In the genomic region with DNA sequence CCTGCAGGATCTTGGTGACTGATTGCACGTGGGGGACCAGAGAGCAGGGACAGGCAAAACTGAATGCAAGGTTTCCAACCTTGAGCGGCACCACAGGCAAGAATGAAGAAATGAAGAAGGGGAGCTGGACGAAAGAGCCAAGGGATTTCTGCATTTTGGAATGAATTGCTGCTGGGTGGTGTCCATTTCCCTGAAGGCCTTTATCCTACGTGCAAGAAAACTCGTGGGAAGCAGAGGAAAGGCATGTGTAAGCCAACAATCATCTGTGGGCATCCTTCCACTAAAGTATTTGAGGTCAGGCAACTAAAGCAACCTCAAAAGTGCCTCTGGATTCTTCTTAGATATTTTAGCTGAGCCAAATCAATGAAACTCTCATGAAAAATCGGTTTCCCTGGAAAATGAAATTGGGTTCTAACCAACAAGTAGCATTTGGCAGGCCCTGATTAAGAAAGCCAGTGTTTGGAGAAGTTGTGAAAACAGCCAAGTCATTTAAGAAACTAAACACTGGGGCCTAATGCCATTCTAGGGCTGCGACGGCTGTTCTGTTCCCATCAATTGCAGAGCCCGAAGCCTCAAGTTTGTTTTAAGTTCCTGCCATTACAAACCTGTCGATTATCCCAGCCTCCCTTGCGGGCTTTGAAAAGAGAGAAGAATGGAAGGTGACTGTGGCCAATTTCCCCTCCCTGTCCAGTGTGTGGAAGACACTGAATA, we compare ENCODE assay signal across 17 cellular contexts. TPM values are rescaled to one million over a fixed set of nuclear protein-coding genes. Genes with fewer than 3 reads are reported as not detected.
A peak's percentile ranks its signal among the peaks of the same experiment; 100 is the strongest.
DNase-seq lines count a peak whose midpoint lies in the region; ATAC-seq, FAIRE-seq and TF ChIP-seq lines count a peak whose summit lies in the region.
"Had no signal": no experiment of that assay in that cellular context is flagged by ENCODE, and none has a peak within 500 bp of the region (broad histone marks: within the 10 kb centered on the region; RNA-seq: fewer than 3 reads in every experiment).

No MANE protein-coding gene starts in this region.

- H3K27me3 Mint-ChIP-seq in astrocyte (ENCODE audit: low read depth, unreplicated experiment): peaks cover 21% of the 10 kb centered on the region

- H3K27ac ChIP-seq in mammary epithelial cell (ENCODE audit: insufficient read depth, low read depth, low read length) (no peak overlapping the region), breast epithelium (no peak overlapping the region), astrocyte (ENCODE audit: low read depth, low read length) (peak overlapping the region; percentile 52), mesenchymal stem cell (ENCODE audit: low read length, poor library complexity, severe bottlenecking) (no peak overlapping the region), uterus (peak overlapping the region; percentile 9 to 69)

- DNase-seq in mammary epithelial cell: no peak
- DNase-seq in breast epithelium (ENCODE audit: low spot score in 2 of 2): no peak
- DNase-seq in astrocyte (ENCODE audit: low read depth): peak; percentile 98
- peak; percentile 24 for DNase-seq in mesenchymal stem cell
- no peak for DNase-seq in uterus
- DNase-seq in stimulated activated effector memory CD8-positive, alpha-beta T cell treated with anti-CD3 and anti-CD28 coated beads, Interleukin-12 subunit alpha, Interleukin-12 subunit beta, amount 100 ng/mL, for 72 hours (ENCODE audit: low spot score in 2 of 2): no peak
- no peak for DNase-seq in RPMI8226
- DNase-seq in posterior cingulate gyrus: no peak
- DNase-seq: activated CD4-positive, alpha-beta T cell treated with anti-CD3 and anti-CD28 coated beads, Interleukin-2, amount 50 U/mL, for 1 hour; effector memory CD4-positive, alpha-beta T cell; natural killer cell; NCI-H146; NCI-H69; small intestine had no signal

- WGBS in mammary epithelial cell (ENCODE audit: low coverage, missing lambda C conversion rate): 43% methylated on average over 11 of the region's 11 CpGs
- 94% methylated on average over 11 of the region's 11 CpGs for WGBS in mesenchymal stem cell

- H3K4me3 ChIP-seq in mammary epithelial cell (replicated peaks in 1 of 3; ENCODE audit: insufficient read depth in 1 of 3, low read depth in 2 of 3, low read length in 3 of 3): no peak overlapping the region
- no peak overlapping the region for H3K4me3 ChIP-seq in breast epithelium
- no peak overlapping the region for H3K4me3 ChIP-seq in astrocyte (ENCODE audit: insufficient read depth, low read depth, low read length)
- no peak overlapping the region for H3K4me3 ChIP-seq in mesenchymal stem cell (ENCODE audit: insufficient read depth in 1 of 2, low read depth in 1 of 2, low read length in 2 of 2)
- H3K4me3 ChIP-seq in uterus: no peak overlapping the region

- no peak overlapping the region for H2BK120ac ChIP-seq in mesenchymal stem cell (ENCODE audit: low read depth, low read length)

- peaks cover 2% of the 10 kb centered on the region for H3K79me1 ChIP-seq in mesenchymal stem cell (replicated peaks; ENCODE audit: low read length, poor library complexity, severe bottlenecking)

- H3K9me3 ChIP-seq in mammary epithelial cell (replicated peaks; ENCODE audit: insufficient read depth, low read length): no peaks in the 10 kb centered on the region
- no peaks in the 10 kb centered on the region for H3K9me3 ChIP-seq in breast epithelium
- no peaks in the 10 kb centered on the region for H3K9me3 ChIP-seq in astrocyte (ENCODE audit: insufficient read depth, low read depth, low read length)
- no peaks in the 10 kb centered on the region for H3K9me3 ChIP-seq in mesenchymal stem cell (ENCODE audit: control insufficient read depth, low read length)
- no peaks in the 10 kb centered on the region for H3K9me3 ChIP-seq in uterus

- H3K9ac ChIP-seq in mammary epithelial cell (ENCODE audit: insufficient read depth, low read length) (no peak overlapping the region), astrocyte (ENCODE audit: low read length) (peak overlapping the region; percentile 15), mesenchymal stem cell (ENCODE audit: low read length) (no peak overlapping the region)

- in situ Hi-C loops in mammary epithelial cell (cut with MboI; ENCODE audit: low sequenced_read_pairs in 2 of 2): no loop called here

- dilution Hi-C loops in mammary epithelial cell (cut with HindIII; ENCODE audit: low sequenced_read_pairs): no loop called here

- no peak overlapping the region for H3K14ac ChIP-seq in mesenchymal stem cell (ENCODE audit: low read length in 2 of 2)

- no peak overlapping the region for H3K4me3 Mint-ChIP-seq in astrocyte (ENCODE audit: unreplicated experiment)
- H3K4me3 Mint-ChIP-seq in stimulated activated effector memory CD8-positive, alpha-beta T cell treated with anti-CD3 and anti-CD28 coated beads, Interleukin-12 subunit alpha, Interleukin-12 subunit beta, amount 100 ng/mL, for 72 hours: no peak overlapping the region
- H3K4me3 Mint-ChIP-seq: natural killer cell; T-helper 2 cell treated with Interferon-gamma antibody and Interleukin-4, amounts not matched to agents 5 μg/mL and 100 μg/mL, for 36 hours had no signal

- TF ChIP-seq POLR2A in breast epithelium (IDR thresholded peaks at IDR 0.05) (no peak), uterus (IDR thresholded peaks at IDR 0.05) (no peak)

- H3K36me3 Mint-ChIP-seq in astrocyte (ENCODE audit: low read depth, unreplicated experiment): peaks cover 4% of the 10 kb centered on the region
- H3K36me3 Mint-ChIP-seq in stimulated activated effector memory CD8-positive, alpha-beta T cell treated with anti-CD3 and anti-CD28 coated beads, Interleukin-12 subunit alpha, Interleukin-12 subunit beta, amount 100 ng/mL, for 72 hours: peaks cover 6% of the 10 kb centered on the region
- H3K36me3 Mint-ChIP-seq: natural killer cell had no signal

- peak overlapping the region; percentile 85 for H2BK15ac ChIP-seq in mesenchymal stem cell (ENCODE audit: low read depth, poor library complexity, severe bottlenecking)

- no peak overlapping the region for H2BK5ac ChIP-seq in mesenchymal stem cell (ENCODE audit: low read depth, low read length, poor library complexity, severe bottlenecking)

- H3K4me2 ChIP-seq in mammary epithelial cell (ENCODE audit: insufficient read depth, low read depth, low read length) (no peak overlapping the region), astrocyte (ENCODE audit: low read length) (peak overlapping the region; percentile 5), mesenchymal stem cell (ENCODE audit: low read length, poor library complexity, severe bottlenecking) (no peak overlapping the region)

- peak overlapping the region; percentile 37 to 63 for H3K18ac ChIP-seq in mesenchymal stem cell (ENCODE audit: low read depth in 1 of 2, low read length in 2 of 2)

- H4K91ac ChIP-seq in mesenchymal stem cell (ENCODE audit: low read length): peak overlapping the region; percentile 5

- H4K8ac ChIP-seq in mesenchymal stem cell (ENCODE audit: low read length): no peak overlapping the region

- H3K4ac ChIP-seq in mesenchymal stem cell (ENCODE audit: low read depth in 1 of 2, low read length in 2 of 2): peak overlapping the region; percentile 13 to 64

- CTCF ChIA-PET in mammary epithelial cell (lab: Charles Lee; ENCODE audit: low non-redundant PET): no interaction called here

- H2AFZ ChIP-seq in mammary epithelial cell (ENCODE audit: low read depth, low read length) (peak overlapping the region; percentile 34), astrocyte (ENCODE audit: low read depth, low read length) (no peak overlapping the region), mesenchymal stem cell (ENCODE audit: low read depth, low read length) (no peak overlapping the region)

- no peaks in the 10 kb centered on the region for H3K36me3 ChIP-seq in mammary epithelial cell (ENCODE audit: insufficient read depth, low read length)
- H3K36me3 ChIP-seq in breast epithelium: no peaks in the 10 kb centered on the region
- no peaks in the 10 kb centered on the region for H3K36me3 ChIP-seq in astrocyte (ENCODE audit: insufficient read depth, low read length)
- no peaks in the 10 kb centered on the region for H3K36me3 ChIP-seq in mesenchymal stem cell (ENCODE audit: control insufficient read depth in 1 of 2, insufficient read depth in 2 of 2, low read depth in 1 of 2, low read length in 2 of 2)
- H3K36me3 ChIP-seq in uterus: no peaks in the 10 kb centered on the region

- intact Hi-C loops in mammary epithelial cell (cut with micrococcal nuclease): no loop called here
- intact Hi-C loops in breast epithelium (cut with DNase I; ENCODE audit: low total_unique reads): no loop called here
- intact Hi-C loops in uterus (cut with DNase I; ENCODE audit: low total_unique reads): no loop called here
- intact Hi-C loops in posterior cingulate gyrus (cut with DNase I): no loop called here

- peaks cover 39% of the 10 kb centered on the region for H3K4me1 ChIP-seq in mammary epithelial cell (ENCODE audit: insufficient read depth, low read length)
- peaks cover 0 to 6% of the 10 kb centered on the region in 2 donors for H3K4me1 ChIP-seq in breast epithelium
- peaks cover 37% of the 10 kb centered on the region for H3K4me1 ChIP-seq in astrocyte (ENCODE audit: insufficient read depth, low read length)
- peaks cover 8% of the 10 kb centered on the region for H3K4me1 ChIP-seq in mesenchymal stem cell (ENCODE audit: control insufficient read depth, insufficient read depth, low read depth, low read length)
- H3K4me1 ChIP-seq in uterus: peaks cover 0 to 13% of the 10 kb centered on the region in 2 donors

- no TSS peak for BruUV-seq in mammary epithelial cell (replicated peaks; lab: Mats Ljungman, UMichigan)

- no peak for TF ChIP-seq CTCF in mammary epithelial cell (conservative IDR thresholded peaks at IDR 0.05 in 1 of 2, IDR thresholded peaks at IDR 0.05 in 1 of 2; ENCODE audit: extremely low read depth in 1 of 2, insufficient read depth in 1 of 2, low read depth in 1 of 2, low read length in 2 of 2)
- no peak for TF ChIP-seq CTCF in breast epithelium (IDR thresholded peaks at IDR 0.05)
- TF ChIP-seq CTCF in astrocyte (IDR thresholded peaks at IDR 0.05; ENCODE audit: insufficient read depth, low read depth, low read length): no peak
- no peak for TF ChIP-seq CTCF in uterus (IDR thresholded peaks at IDR 0.05)

- H3K27me3 ChIP-seq in mammary epithelial cell (ENCODE audit: insufficient read depth, low read length): no peaks in the 10 kb centered on the region
- no peaks in the 10 kb centered on the region for H3K27me3 ChIP-seq in breast epithelium
- H3K27me3 ChIP-seq in astrocyte (ENCODE audit: insufficient read depth, low read length): no peaks in the 10 kb centered on the region
- H3K27me3 ChIP-seq in mesenchymal stem cell (ENCODE audit: control insufficient read depth in 1 of 2, insufficient read depth in 1 of 2, low read length in 2 of 2): no peaks in the 10 kb centered on the region
- no peaks in the 10 kb centered on the region for H3K27me3 ChIP-seq in uterus

- H3K27ac Mint-ChIP-seq in astrocyte (ENCODE audit: unreplicated experiment): peak overlapping the region; percentile 80
- H3K27ac Mint-ChIP-seq in stimulated activated effector memory CD8-positive, alpha-beta T cell treated with anti-CD3 and anti-CD28 coated beads, Interleukin-12 subunit alpha, Interleukin-12 subunit beta, amount 100 ng/mL, for 72 hours: no peak overlapping the region
- H3K27ac Mint-ChIP-seq: natural killer cell; T-helper 2 cell treated with Interferon-gamma antibody and Interleukin-4, amounts not matched to agents 5 μg/mL and 100 μg/mL, for 36 hours had no signal

- H3K79me2 ChIP-seq in mammary epithelial cell (ENCODE audit: insufficient read depth, low read length): peaks cover 6% of the 10 kb centered on the region
- peaks cover 20% of the 10 kb centered on the region for H3K79me2 ChIP-seq in astrocyte (ENCODE audit: insufficient read depth, low read length)

- H3K4me1 Mint-ChIP-seq in astrocyte (ENCODE audit: low read depth, unreplicated experiment): peaks cover 52% of the 10 kb centered on the region
- peaks cover 16% of the 10 kb centered on the region for H3K4me1 Mint-ChIP-seq in stimulated activated effector memory CD8-positive, alpha-beta T cell treated with anti-CD3 and anti-CD28 coated beads, Interleukin-12 subunit alpha, Interleukin-12 subunit beta, amount 100 ng/mL, for 72 hours
- H3K4me1 Mint-ChIP-seq: natural killer cell had no signal

- FAIRE-seq in astrocyte (lab: Jason Lieb, UNC): peak; percentile 80
- FAIRE-seq: A204.1, GM12891, small intestine had no signal

- no peak for ATAC-seq in stimulated activated effector memory CD8-positive, alpha-beta T cell treated with anti-CD3 and anti-CD28 coated beads, Interleukin-12 subunit alpha, Interleukin-12 subunit beta, amount 100 ng/mL, for 72 hours
- ATAC-seq: natural killer cell had no signal

- H3K9me3 Mint-ChIP-seq in astrocyte (ENCODE audit: unreplicated experiment): peaks cover 12% of the 10 kb centered on the region
- H3K9me3 Mint-ChIP-seq in stimulated activated effector memory CD8-positive, alpha-beta T cell treated with anti-CD3 and anti-CD28 coated beads, Interleukin-12 subunit alpha, Interleukin-12 subunit beta, amount 100 ng/mL, for 72 hours: no peaks in the 10 kb centered on the region
- H3K9me3 Mint-ChIP-seq: natural killer cell; T-helper 2 cell treated with Interferon-gamma antibody and Interleukin-4, amounts not matched to agents 5 μg/mL and 100 μg/mL, for 36 hours had no signal

- H4K20me1 ChIP-seq in mammary epithelial cell (ENCODE audit: insufficient read depth, low read length): no peaks in the 10 kb centered on the region
- H4K20me1 ChIP-seq in astrocyte (ENCODE audit: insufficient read depth, low read length): peaks cover 2% of the 10 kb centered on the region

- no peak overlapping the region for H2AK5ac ChIP-seq in mesenchymal stem cell (ENCODE audit: low read length, severe bottlenecking)

- H2BK12ac ChIP-seq in mesenchymal stem cell (ENCODE audit: low read length in 2 of 2): peak overlapping the region; percentile 51 to 62

- H3K23ac ChIP-seq in mesenchymal stem cell (ENCODE audit: low read length in 2 of 2): no peak overlapping the region

RNA-seq across cellular contexts. Expression of gene TGFBI, which starts 4.7 kb away (rescaled TPM):
- total RNA-seq in mammary epithelial cell (10 to 100 TPM; 56.0 to 77.3 TPM), breast epithelium (100 to 1,000 TPM in 1 of 3 donors, 10 to 100 TPM in 2; 40.4 to 145 (median 45.2) TPM), astrocyte (1,145 and 1,862 TPM in 2 replicates), uterus (100 to 1,000 TPM in 1 of 4 donors, 10 to 100 TPM in 3; 27.9 to 293 (median 38.7) TPM)
- polyA plus RNA-seq in mammary epithelial cell: 264 TPM
- polyA minus RNA-seq in mammary epithelial cell: 390 TPM
- polyA plus RNA-seq in mesenchymal stem cell (2013, experiment 1 of 2): 1,930 TPM
- 1,910 TPM for polyA plus RNA-seq in mesenchymal stem cell (2013, experiment 2 of 2)

Comparison
In these comparisons a context has a peak if more than half of its experiments do, and no peak if none do; other contexts are left out.
1. DNase-seq: peak in astrocyte (single experiment) and mesenchymal stem cell (single experiment); none in mammary epithelial cell (single experiment), breast epithelium (0 of 2), uterus (0 of 2), stimulated activated effector memory CD8-positive, alpha-beta T cell treated with anti-CD3 and anti-CD28 coated beads, Interleukin-12 subunit alpha, Interleukin-12 subunit beta, amount 100 ng/mL, for 72 hours (0 of 2), RPMI8226 (single experiment) and posterior cingulate gyrus (0 of 10).
2. H3K27ac ChIP-seq: peak in astrocyte (single experiment) and uterus (2 of 2); none in mammary epithelial cell (single experiment), breast epithelium (0 of 2) and mesenchymal stem cell (single experiment).